8 cellular contexts compared by ENCODE assay signal in the genomic region with DNA sequence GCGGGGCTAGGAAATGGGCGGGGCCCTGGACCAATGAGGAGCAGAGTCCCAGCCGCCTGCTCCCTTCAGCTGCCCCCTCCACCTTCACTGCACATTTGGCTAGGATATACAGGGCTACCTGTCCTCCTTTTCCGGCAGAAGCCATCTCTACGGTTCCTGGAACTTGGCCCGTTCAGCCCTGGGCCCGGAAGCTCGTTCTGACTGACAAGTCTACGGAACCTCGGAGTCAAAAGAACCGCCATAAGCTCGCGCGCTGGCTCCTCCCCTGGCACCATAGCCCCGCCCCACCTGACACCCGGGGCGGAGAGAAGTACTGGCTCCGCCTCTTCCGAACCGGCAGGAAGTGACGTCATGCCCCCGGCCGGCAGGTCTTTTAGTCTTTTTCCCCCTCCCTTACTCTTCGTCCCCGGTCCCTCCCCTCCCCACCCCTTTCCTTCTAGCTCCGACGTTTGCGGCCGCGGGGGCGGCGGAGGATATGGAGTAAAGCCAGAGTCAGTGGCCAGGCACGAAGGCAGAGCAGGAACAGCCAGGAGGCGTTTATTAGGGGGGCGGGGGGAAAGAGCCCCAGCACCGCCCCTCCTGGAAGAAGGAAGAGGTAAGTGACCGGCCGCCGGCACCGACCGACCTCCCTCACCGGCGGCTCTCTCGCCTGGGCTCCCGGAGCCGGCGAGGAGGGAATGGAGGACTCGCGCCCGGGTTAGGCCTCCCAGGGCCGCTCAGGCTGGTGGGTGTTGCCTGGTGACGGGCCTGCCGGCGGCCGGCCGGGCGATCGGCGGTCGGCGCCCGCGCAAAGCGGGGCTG. TPM values are rescaled to one million over a fixed set of nuclear protein-coding genes. Genes with fewer than 3 reads are reported as not detected.
DNase-seq lines count a peak whose midpoint lies in the region; TF ChIP-seq lines count a peak whose summit lies in the region.

A gene (minus strand): TSS at position 278 of the 801 bp plus-strand sequence. CDS start 3 bp downstream, at position 275.
A gene with protein sequence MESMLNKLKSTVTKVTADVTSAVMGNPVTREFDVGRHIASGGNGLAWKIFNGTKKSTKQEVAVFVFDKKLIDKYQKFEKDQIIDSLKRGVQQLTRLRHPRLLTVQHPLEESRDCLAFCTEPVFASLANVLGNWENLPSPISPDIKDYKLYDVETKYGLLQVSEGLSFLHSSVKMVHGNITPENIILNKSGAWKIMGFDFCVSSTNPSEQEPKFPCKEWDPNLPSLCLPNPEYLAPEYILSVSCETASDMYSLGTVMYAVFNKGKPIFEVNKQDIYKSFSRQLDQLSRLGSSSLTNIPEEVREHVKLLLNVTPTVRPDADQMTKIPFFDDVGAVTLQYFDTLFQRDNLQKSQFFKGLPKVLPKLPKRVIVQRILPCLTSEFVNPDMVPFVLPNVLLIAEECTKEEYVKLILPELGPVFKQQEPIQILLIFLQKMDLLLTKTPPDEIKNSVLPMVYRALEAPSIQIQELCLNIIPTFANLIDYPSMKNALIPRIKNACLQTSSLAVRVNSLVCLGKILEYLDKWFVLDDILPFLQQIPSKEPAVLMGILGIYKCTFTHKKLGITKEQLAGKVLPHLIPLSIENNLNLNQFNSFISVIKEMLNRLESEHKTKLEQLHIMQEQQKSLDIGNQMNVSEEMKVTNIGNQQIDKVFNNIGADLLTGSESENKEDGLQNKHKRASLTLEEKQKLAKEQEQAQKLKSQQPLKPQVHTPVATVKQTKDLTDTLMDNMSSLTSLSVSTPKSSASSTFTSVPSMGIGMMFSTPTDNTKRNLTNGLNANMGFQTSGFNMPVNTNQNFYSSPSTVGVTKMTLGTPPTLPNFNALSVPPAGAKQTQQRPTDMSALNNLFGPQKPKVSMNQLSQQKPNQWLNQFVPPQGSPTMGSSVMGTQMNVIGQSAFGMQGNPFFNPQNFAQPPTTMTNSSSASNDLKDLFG (plus strand): TSS at position 376 of the 801 bp plus-strand sequence. CDS start 15,794 bp downstream, outside the sequence.

- peaks cover 32% of the 10 kb centered on the region for H3K4me1 ChIP-seq in HAP-1

- H3K36me3 ChIP-seq in HAP-1 (replicated peaks): no peaks in the 10 kb centered on the region
- peaks cover 4% of the 10 kb centered on the region; the same call in 1 of the 2 replicates for H3K36me3 ChIP-seq in MG63

- H3K27ac Mint-ChIP-seq in nephron progenitor cell: peak within 1 kb of the TSS; percentile 100
- H3K27ac Mint-ChIP-seq in stimulated activated naive CD8-positive, alpha-beta T cell treated with anti-CD3 and anti-CD28 coated beads, Interleukin-15, Interleukin-2, amounts not matched to agents 100 ng/mL and 50 ng/mL, for 24 hours: peak within 1 kb of the TSS; percentile 97

- H3K27me3 Mint-ChIP-seq in nephron progenitor cell (ENCODE audit: low read depth, poor library complexity): peaks cover 2% of the 10 kb centered on the region
- H3K27me3 Mint-ChIP-seq in stimulated activated naive CD8-positive, alpha-beta T cell treated with anti-CD3 and anti-CD28 coated beads, Interleukin-15, Interleukin-2, amounts not matched to agents 100 ng/mL and 50 ng/mL, for 24 hours: no peaks in the 10 kb centered on the region

- peaks cover 4% of the 10 kb centered on the region for H3K36me3 Mint-ChIP-seq in nephron progenitor cell (ENCODE audit: low read depth)
- peaks cover 3% of the 10 kb centered on the region for H3K36me3 Mint-ChIP-seq in stimulated activated naive CD8-positive, alpha-beta T cell treated with anti-CD3 and anti-CD28 coated beads, Interleukin-15, Interleukin-2, amounts not matched to agents 100 ng/mL and 50 ng/mL, for 24 hours (ENCODE audit: low read depth)

- in situ Hi-C loops in G401 (cut with HindIII; ENCODE audit: low sequenced_read_pairs): no loop called here
- in situ Hi-C loops in HAP-1 (cut with MboI; ENCODE audit: low sequenced_read_pairs): no loop called here

- peak within 1 kb of the TSS; percentile 99 for H3K4me3 Mint-ChIP-seq in nephron progenitor cell
- peak within 1 kb of the TSS; percentile 96 for H3K4me3 Mint-ChIP-seq in stimulated activated naive CD8-positive, alpha-beta T cell treated with anti-CD3 and anti-CD28 coated beads, Interleukin-15, Interleukin-2, amounts not matched to agents 100 ng/mL and 50 ng/mL, for 24 hours

- TF ChIP-seq CTCF in nephron progenitor cell (IDR thresholded peaks at IDR 0.05): no peak

- H3K4me1 Mint-ChIP-seq in nephron progenitor cell: peaks cover 32% of the 10 kb centered on the region
- H3K4me1 Mint-ChIP-seq in stimulated activated naive CD8-positive, alpha-beta T cell treated with anti-CD3 and anti-CD28 coated beads, Interleukin-15, Interleukin-2, amounts not matched to agents 100 ng/mL and 50 ng/mL, for 24 hours (ENCODE audit: low read depth): peaks cover 32% of the 10 kb centered on the region

- H3K9me3 Mint-ChIP-seq in nephron progenitor cell: no peaks in the 10 kb centered on the region
- no peaks in the 10 kb centered on the region for H3K9me3 Mint-ChIP-seq in stimulated activated naive CD8-positive, alpha-beta T cell treated with anti-CD3 and anti-CD28 coated beads, Interleukin-15, Interleukin-2, amounts not matched to agents 100 ng/mL and 50 ng/mL, for 24 hours

- DNase-seq in G401 (ENCODE audit: low spot score): peak; percentile 99
- peak; percentile 96 to 97 for DNase-seq in HAP-1 (ENCODE audit: low spot score in 2 of 2)
- DNase-seq in MG63: peak; percentile 97
- DNase-seq in SHP77 (lab: John Stamatoyannopoulos, UW): peak; percentile 89 to 92
- peak; percentile 96 for DNase-seq in activated gamma-delta T cell treated with Interleukin-2 at 50 U/mL for 16 hours
- DNase-seq in fibroblast of the conjunctiva (ENCODE audit: low read depth): peak; percentile 98
- DNase-seq in nephron progenitor cell: peak; percentile 98

- H3K9me3 ChIP-seq in HAP-1 (no peaks in the 10 kb centered on the region), MG63 (no peaks in the 10 kb centered on the region)

- H3K4me3 ChIP-seq in HAP-1 (peak within 1 kb of the TSS; percentile 73), MG63 (peak within 1 kb of the TSS; percentile 66)

- H3K27me3 ChIP-seq in HAP-1 (ENCODE audit: low read depth) (no peaks in the 10 kb centered on the region), MG63 (no peaks in the 10 kb centered on the region)

RNA-seq across cellular contexts. Expression of the first gene that starts in this region (rescaled TPM):
- total RNA-seq in G401 (2014; rRNA removed; shearing (Covaris generic)): 0.10 and 1.5 TPM in 2 replicates
- total RNA-seq in MG63 (2014; rRNA removed; shearing (Covaris generic); ENCODE audit: low replicate concordance): 1.3 and 1.7 TPM in 2 replicates

RNA-seq across cellular contexts. Expression of the second gene that starts in this region (rescaled TPM):
- 7.1 and 10.9 TPM in 2 replicates for total RNA-seq in G401 (2014; rRNA removed; shearing (Covaris generic))
- total RNA-seq in MG63 (2014; rRNA removed; shearing (Covaris generic); ENCODE audit: low replicate concordance): 7.3 and 11.2 TPM in 2 replicates

Comparison
In these comparisons a context has a peak if more than half of its experiments do, and no peak if none do; other contexts are left out.
1. Peak in every context shown above with its lines: DNase-seq and H3K4me3 ChIP-seq.